ENCODE assay signal across 8 cellular contexts in the genomic region with DNA sequence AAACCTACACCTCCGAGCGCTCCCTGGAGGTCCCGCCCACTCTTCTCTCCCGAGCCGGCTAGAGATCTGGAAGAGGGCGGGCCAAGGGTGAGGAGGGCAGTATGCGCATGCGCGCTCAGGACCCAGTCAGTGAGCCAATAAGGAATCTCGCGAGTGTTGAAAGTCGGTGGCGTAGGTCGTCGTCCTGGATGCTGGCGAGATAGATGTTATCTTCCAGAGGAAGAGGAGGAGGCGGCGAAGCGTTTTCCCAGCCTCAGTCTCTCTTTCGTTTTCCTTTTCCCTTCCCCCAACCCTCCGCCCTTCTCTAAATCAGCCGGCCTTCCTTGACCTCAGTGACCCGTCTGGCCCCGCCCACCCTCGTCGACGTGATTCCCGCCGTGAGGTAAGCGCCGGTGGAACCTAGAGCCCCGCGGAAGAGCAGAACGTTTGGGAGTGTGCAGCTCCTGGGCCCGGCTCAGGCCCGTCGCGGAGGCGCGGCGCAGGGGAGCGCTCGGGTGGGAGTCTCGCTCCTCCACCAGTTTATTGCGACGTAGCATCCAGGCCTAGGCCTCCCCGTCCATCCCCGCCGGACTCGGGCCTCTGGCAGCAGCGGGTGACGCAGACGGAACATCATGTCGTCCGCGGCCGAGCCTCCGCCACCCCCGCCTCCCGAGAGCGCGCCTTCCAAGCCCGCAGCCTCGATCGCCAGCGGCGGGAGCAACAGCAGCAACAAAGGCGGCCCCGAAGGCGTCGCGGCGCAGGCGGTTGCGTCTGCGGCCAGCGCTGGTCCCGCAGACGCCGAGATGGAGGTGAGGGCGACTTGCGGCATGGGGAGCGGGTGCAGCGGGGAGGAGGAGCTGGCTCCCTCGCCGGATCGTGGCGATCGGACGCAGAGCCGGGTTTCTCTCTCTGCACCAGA. TPM values are rescaled to one million over a fixed set of nuclear protein-coding genes. Genes with fewer than 3 reads are reported as not detected.
DNase-seq lines count a peak whose midpoint lies in the region; ATAC-seq and TF ChIP-seq lines count a peak whose summit lies in the region.

TSS of gene SMARCA5 (plus strand) at position 389 of the 898 bp plus-strand sequence. CDS start at position 612, 223 bp downstream.

- H3K4me3 ChIP-seq in kidney epithelial cell (ENCODE audit: low read depth, low read length): peak within 1 kb of the TSS; percentile 93

- peak within 1 kb of the TSS; percentile 100 for H3K4me3 Mint-ChIP-seq in activated CD4-positive, alpha-beta T cell treated with anti-CD3 and anti-CD28 coated beads for 36 hours

- H3K36me3 ChIP-seq in kidney epithelial cell (ENCODE audit: control insufficient read depth, insufficient read depth, low read length): no peaks in the 10 kb centered on the region

- no peaks in the 10 kb centered on the region for H3K27me3 Mint-ChIP-seq in activated CD4-positive, alpha-beta T cell treated with anti-CD3 and anti-CD28 coated beads for 36 hours

- peak within 1 kb of the TSS; percentile 93 for H3K27ac ChIP-seq in cingulate gyrus (ENCODE audit: low read depth, low read length)

- peaks cover 26% of the 10 kb centered on the region for H3K36me3 Mint-ChIP-seq in activated CD4-positive, alpha-beta T cell treated with anti-CD3 and anti-CD28 coated beads for 36 hours (ENCODE audit: low read depth)

- POLR2A ChIA-PET in activated CD4-positive, alpha-beta T cell treated with anti-CD3 and anti-CD28 coated beads for 36 hours (lab: Charles Lee): no interaction called here

- CTCF ChIA-PET in activated CD4-positive, alpha-beta T cell treated with anti-CD3 and anti-CD28 coated beads for 36 hours (lab: Charles Lee): interaction anchor here (0.8 to 1.2 kb wide), 2 partner anchors 11 to 1230 kb away, joined by 3 to 4 read pairs; no protein-coding TSS in a partner anchor

- H3K27me3 ChIP-seq in kidney epithelial cell (ENCODE audit: control insufficient read depth, insufficient read depth, low read length): no peaks in the 10 kb centered on the region

- TF ChIP-seq CTCF in kidney epithelial cell (IDR thresholded peaks at IDR 0.05; ENCODE audit: insufficient read depth, low read length, poor library complexity, severe bottlenecking): no peak

- peak; percentile 98 for DNase-seq in Ammon's horn (ENCODE audit: low spot score)
- DNase-seq in GM19238 (ENCODE audit: insufficient read length, low spot score): peak; percentile 80
- DNase-seq in NCI-H524 (lab: John Stamatoyannopoulos, UW): peak; percentile 84 to 92
- peak; percentile 97 for DNase-seq in activated CD4-positive, alpha-beta T cell treated with anti-CD3 and anti-CD28 coated beads for 36 hours
- DNase-seq in kidney epithelial cell (ENCODE audit: low read depth): peak; percentile 90
- peak; percentile 93 to 95 for DNase-seq in stimulated activated CD4-positive, alpha-beta T cell treated with anti-CD3 and anti-CD28 coated beads, Interleukin-15, amount 100 ng/mL, for 48 hours (ENCODE audit: low read depth in 2 of 2)

- ATAC-seq in HG03442 (IDR thresholded peaks at IDR 0.05; ENCODE audit: unreplicated experiment): peak; percentile 82
- ATAC-seq in activated CD4-positive, alpha-beta T cell treated with anti-CD3 and anti-CD28 coated beads for 36 hours: peak; percentile 85

- H3K9me3 Mint-ChIP-seq in activated CD4-positive, alpha-beta T cell treated with anti-CD3 and anti-CD28 coated beads for 36 hours (ENCODE audit: low read depth): no peaks in the 10 kb centered on the region

- peaks cover 29% of the 10 kb centered on the region for H3K4me1 Mint-ChIP-seq in activated CD4-positive, alpha-beta T cell treated with anti-CD3 and anti-CD28 coated beads for 36 hours

- intact Hi-C loops in activated CD4-positive, alpha-beta T cell treated with anti-CD3 and anti-CD28 coated beads for 36 hours (cut with DNase I, micrococcal nuclease): loop anchor here (1.0 to 10.0 kb wide), 10 partner anchors 45 to 1971 kb away; partner anchors contain the start of genes USP38 (in 2 of the 2), ABCE1 (in 1 of the 2), ANAPC10 (in 1 of the 2) and GAB1 (in 1 of the 2)

- peak within 1 kb of the TSS; percentile 99 for H3K27ac Mint-ChIP-seq in activated CD4-positive, alpha-beta T cell treated with anti-CD3 and anti-CD28 coated beads for 36 hours

RNA-seq across cellular contexts. Expression of gene SMARCA5, which starts in this region (rescaled TPM):
- total RNA-seq in activated CD4-positive, alpha-beta T cell treated with anti-CD3 and anti-CD28 coated beads for 36 hours: 10 to 100 TPM; 66.6 to 69.8 TPM
- total RNA-seq in kidney epithelial cell: 46.9 and 55.0 TPM in 2 replicates

Comparison
In these comparisons a context has a peak if more than half of its experiments do, and no peak if none do; other contexts are left out.
1. Peak in every context shown above with its lines: DNase-seq, ATAC-seq, H3K4me3 ChIP-seq and H3K27ac ChIP-seq.